In the genomic region with DNA sequence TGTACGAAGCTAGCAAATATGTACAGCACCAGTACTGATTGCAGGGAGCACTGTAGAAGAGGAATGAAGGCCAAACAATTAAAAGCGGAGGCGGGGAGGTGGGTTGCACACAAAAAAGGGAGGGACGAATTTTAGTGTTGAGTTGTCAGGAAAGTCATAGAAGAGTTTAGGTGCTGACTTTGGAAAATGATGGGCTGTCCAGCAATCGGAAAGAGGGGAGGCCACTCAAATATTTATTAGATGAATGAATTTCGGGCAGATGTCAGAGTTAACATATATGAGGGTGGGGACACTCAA, we compare ENCODE assay signal across 8 cellular contexts. TPM values are rescaled to one million over a fixed set of nuclear protein-coding genes. Genes with fewer than 3 reads are reported as not detected.
DNase-seq lines count a peak whose midpoint lies in the region; ATAC-seq and TF ChIP-seq lines count a peak whose summit lies in the region.

No MANE protein-coding gene starts in this region.

- peaks cover 0 to 44% (median 43%) of the 10 kb centered on the region in 4 donors for H3K4me1 ChIP-seq in sigmoid colon

- H3K27me3 ChIP-seq in sigmoid colon: no peaks in the 10 kb centered on the region

- TF ChIP-seq EP300 in sigmoid colon (IDR thresholded peaks at IDR 0.05): no peak

- ATAC-seq in HG02938 (IDR thresholded peaks at IDR 0.05; ENCODE audit: unreplicated experiment) (no peak), GM21360 (IDR thresholded peaks at IDR 0.05; ENCODE audit: unreplicated experiment) (no peak)

- TF ChIP-seq CTCF in GM12875 (IDR thresholded peaks at IDR 0.05; ENCODE audit: borderline replicate concordance, insufficient read depth, low read depth, low read length): no peak
- no peak for TF ChIP-seq CTCF in VCaP (conservative IDR thresholded peaks at IDR 0.05)
- TF ChIP-seq CTCF in fibroblast of villous mesenchyme (IDR thresholded peaks at IDR 0.05; ENCODE audit: insufficient read depth, low read depth, low read length): no peak
- TF ChIP-seq CTCF in sigmoid colon (IDR thresholded peaks at IDR 0.05): no peak

- H3K27ac ChIP-seq in VCaP (peak overlapping the region; percentile 92), sigmoid colon (peak overlapping the region; percentile 92 to 95 (median 92))

- no peaks in the 10 kb centered on the region for H3K36me3 ChIP-seq in sigmoid colon

- 47 to 68% methylated on average over 6 of the region's 6 CpGs for WGBS in sigmoid colon, 2 donors

- no peak for TF ChIP-seq POLR2A in sigmoid colon (IDR thresholded peaks at IDR 0.05)

- peak overlapping the region; percentile 100 for H3K4me3 ChIP-seq in GM12875 (ENCODE audit: low read depth, low read length)
- peak overlapping the region; percentile 96 for H3K4me3 ChIP-seq in fibroblast of villous mesenchyme (ENCODE audit: low read depth, low read length)
- peak overlapping the region; percentile 74 to 89 (median 82) for H3K4me3 ChIP-seq in sigmoid colon

- DNase-seq in fibroblast of villous mesenchyme (ENCODE audit: low read depth): no peak
- DNase-seq in sigmoid colon: no peak
- DNase-seq in NCI-H2196 treated with DMSO at 0.1 percent for 48 hours (lab: John Stamatoyannopoulos, UW; ENCODE audit: unreplicated experiment): no peak
- no peak for DNase-seq in middle frontal gyrus (ENCODE audit: extremely low spot score, low spot score)

- no peaks in the 10 kb centered on the region for H3K9me3 ChIP-seq in sigmoid colon

- intact Hi-C loops in sigmoid colon (cut with DNase I): loop anchor here (2.0 kb wide), 1 partner anchor 134 kb away; the partner anchor contains the start of gene SRSF11

RNA-seq across cellular contexts. Expression of gene ANKRD13C, which starts 0.5 kb away (rescaled TPM):
- total RNA-seq in fibroblast of villous mesenchyme: 34.5 and 50.1 TPM in 2 replicates
- total RNA-seq in sigmoid colon: 10 to 100 TPM; 22.8 to 34.2 (median 28.5) TPM
- polyA plus RNA-seq in sigmoid colon: 10 to 100 TPM; 10.6 to 15.6 (median 12.3) TPM

RNA-seq across cellular contexts. Expression of gene CTH, which starts 56.0 kb away (rescaled TPM):
- total RNA-seq in fibroblast of villous mesenchyme (4.2 and 4.7 TPM in 2 replicates), sigmoid colon (1 to 10 TPM; 1.1 to 4.6 (median 2.7) TPM)
- 1 to 10 TPM; 4.8 to 5.5 (median 5.1) TPM for polyA plus RNA-seq in sigmoid colon
